ENCODE assay signal across 10 cellular contexts in genomic region chr17:64628641-64629040, GRCh38. TPM values are rescaled to one million over a fixed set of nuclear protein-coding genes. Genes with fewer than 3 reads are reported as not detected.
DNase-seq lines count a peak whose midpoint lies in the region; ATAC-seq and TF ChIP-seq lines count a peak whose summit lies in the region.
"Had no signal": no experiment of that assay in that cellular context is flagged by ENCODE, and none has a peak within 500 bp of the region (broad histone marks: within the 10 kb centered on the region; RNA-seq: fewer than 3 reads in every experiment).

No MANE protein-coding gene starts in this region.

- CTCF ChIA-PET in activated naive CD4-positive, alpha-beta T cell treated with anti-CD3 and anti-CD28 coated beads for 36 hours (lab: Charles Lee) = interaction anchor here (1.0 to 1.2 kb wide), 2 partner anchors 21 to 108 kb away, joined by 3 to 5 read pairs; no protein-coding TSS in a partner anchor
- CTCF ChIA-PET in activated CD8-positive, alpha-beta T cell treated with anti-CD3 and anti-CD28 coated beads for 36 hours (lab: Charles Lee) = interaction anchor here (1.2 to 1.5 kb wide), 2 partner anchors 20 to 111 kb away, joined by 3 to 4 read pairs; no protein-coding TSS in a partner anchor

- H3K4me3 ChIP-seq in smooth muscle cell (no peak overlapping the region), sigmoid colon (no peak overlapping the region)
- H3K4me3 ChIP-seq: tibial nerve had no signal

- no peak for TF ChIP-seq POLR2A in sigmoid colon (IDR thresholded peaks at IDR 0.05)

- H3F3A ChIP-seq in smooth muscle cell (ENCODE audit: low read depth) = peaks cover 9% of the 10 kb centered on the region

- no peak overlapping the region for H3K9ac ChIP-seq in smooth muscle cell (ENCODE audit: low read depth)

- POLR2A ChIA-PET in activated CD8-positive, alpha-beta T cell treated with anti-CD3 and anti-CD28 coated beads for 36 hours (lab: Charles Lee) = no interaction called here

- H3K4me1 ChIP-seq in smooth muscle cell (ENCODE audit: low read depth) = peaks cover 1% of the 10 kb centered on the region
- peaks cover 0 to 35% (median 16%) of the 10 kb centered on the region in 4 donors for H3K4me1 ChIP-seq in sigmoid colon

- H2AFZ ChIP-seq in smooth muscle cell (ENCODE audit: low read depth) = no peak overlapping the region

- DNase-seq in activated naive CD4-positive, alpha-beta T cell treated with anti-CD3 and anti-CD28 coated beads for 36 hours = peak; percentile 61
- DNase-seq in activated naive CD4-positive, alpha-beta T cell treated with anti-CD3 and anti-CD28 coated beads, Interleukin-2, amount 50 U/mL, for 16 hours = no peak
- DNase-seq in activated CD8-positive, alpha-beta T cell treated with anti-CD3 and anti-CD28 coated beads for 36 hours = peak; percentile 47
- DNase-seq in smooth muscle cell (lab: John Stamatoyannopoulos, UW; ENCODE audit: unreplicated experiment) (no peak), sigmoid colon (no peak), OCI-M1 (lab: John Stamatoyannopoulos, UW) (no peak)
- DNase-seq: midbrain had no signal

- peak overlapping the region; percentile 8 for H3K27ac ChIP-seq in smooth muscle cell (ENCODE audit: low read depth)
- no peak overlapping the region for H3K27ac ChIP-seq in sigmoid colon
- H3K27ac ChIP-seq: tibial nerve had no signal

- WGBS in smooth muscle cell (ENCODE audit: low lambda C conversion rate) = 92% methylated on average over 1 of the region's 1 CpG
- WGBS in sigmoid colon, 2 donors = 75 to 88% methylated on average over 1 of the region's 1 CpG

- intact Hi-C loops in activated naive CD4-positive, alpha-beta T cell treated with anti-CD3 and anti-CD28 coated beads for 36 hours (cut with micrococcal nuclease) = loop anchor here (1.0 to 5.0 kb wide), 3 partner anchors 8 to 366 kb away; partner anchors contain the start of gene TEX2
- intact Hi-C loops in activated CD8-positive, alpha-beta T cell treated with anti-CD3 and anti-CD28 coated beads for 36 hours (cut with micrococcal nuclease) = no loop called here
- intact Hi-C loops in sigmoid colon (cut with DNase I) = no loop called here

- H3K9me3 ChIP-seq in smooth muscle cell (replicated peaks; ENCODE audit: low read depth) = no peaks in the 10 kb centered on the region
- no peaks in the 10 kb centered on the region for H3K9me3 ChIP-seq in sigmoid colon
- H3K9me3 ChIP-seq: tibial nerve had no signal

- peak overlapping the region; percentile 8 for H3K4me3 Mint-ChIP-seq in activated naive CD4-positive, alpha-beta T cell treated with anti-CD3 and anti-CD28 coated beads for 36 hours
- peak overlapping the region; percentile 61 for H3K4me3 Mint-ChIP-seq in activated CD8-positive, alpha-beta T cell treated with anti-CD3 and anti-CD28 coated beads for 36 hours

- no peaks in the 10 kb centered on the region for H3K9me3 Mint-ChIP-seq in activated naive CD4-positive, alpha-beta T cell treated with anti-CD3 and anti-CD28 coated beads for 36 hours
- H3K9me3 Mint-ChIP-seq in activated CD8-positive, alpha-beta T cell treated with anti-CD3 and anti-CD28 coated beads for 36 hours = no peaks in the 10 kb centered on the region

- peaks cover 100% of the 10 kb centered on the region for H4K20me1 ChIP-seq in smooth muscle cell (ENCODE audit: low read depth)

- peak; percentile 64 for ATAC-seq in GM21619 (IDR thresholded peaks at IDR 0.05; ENCODE audit: unreplicated experiment)
- peak; percentile 97 for ATAC-seq in activated CD8-positive, alpha-beta T cell treated with anti-CD3 and anti-CD28 coated beads for 36 hours
- no peak for ATAC-seq in GM21528 (IDR thresholded peaks at IDR 0.05; ENCODE audit: low FRiP score, unreplicated experiment)

- no peak overlapping the region for H3K4me2 ChIP-seq in smooth muscle cell

- H3K27me3 ChIP-seq in smooth muscle cell (ENCODE audit: low read depth) (no peaks in the 10 kb centered on the region), sigmoid colon (no peaks in the 10 kb centered on the region)
- H3K27me3 ChIP-seq: tibial nerve had no signal

- peaks cover 100% of the 10 kb centered on the region for H3K79me2 ChIP-seq in smooth muscle cell (ENCODE audit: low read depth)

- TF ChIP-seq EP300 in sigmoid colon (IDR thresholded peaks at IDR 0.05) = no peak

- H3K27ac Mint-ChIP-seq in activated naive CD4-positive, alpha-beta T cell treated with anti-CD3 and anti-CD28 coated beads for 36 hours = no peak overlapping the region
- peak overlapping the region; percentile 87 for H3K27ac Mint-ChIP-seq in activated CD8-positive, alpha-beta T cell treated with anti-CD3 and anti-CD28 coated beads for 36 hours

- no peak for TF ChIP-seq CTCF in activated CD8-positive, alpha-beta T cell treated with anti-CD3 and anti-CD28 coated beads for 36 hours (IDR thresholded peaks at IDR 0.05)
- TF ChIP-seq CTCF in smooth muscle cell (IDR thresholded peaks at IDR 0.05; ENCODE audit: borderline replicate concordance, insufficient read depth, poor library complexity, severe bottlenecking) (no peak), sigmoid colon (IDR thresholded peaks at IDR 0.05) (no peak)

- no peaks in the 10 kb centered on the region for H3K27me3 Mint-ChIP-seq in activated naive CD4-positive, alpha-beta T cell treated with anti-CD3 and anti-CD28 coated beads for 36 hours (ENCODE audit: low read depth)
- H3K27me3 Mint-ChIP-seq in activated CD8-positive, alpha-beta T cell treated with anti-CD3 and anti-CD28 coated beads for 36 hours = no peaks in the 10 kb centered on the region

- no peaks in the 10 kb centered on the region for H3K36me3 Mint-ChIP-seq in activated naive CD4-positive, alpha-beta T cell treated with anti-CD3 and anti-CD28 coated beads for 36 hours (ENCODE audit: low read depth)
- peaks cover 2% of the 10 kb centered on the region for H3K36me3 Mint-ChIP-seq in activated CD8-positive, alpha-beta T cell treated with anti-CD3 and anti-CD28 coated beads for 36 hours (ENCODE audit: low read depth)

- H3K4me1 Mint-ChIP-seq in activated naive CD4-positive, alpha-beta T cell treated with anti-CD3 and anti-CD28 coated beads for 36 hours (ENCODE audit: low read depth) = peaks cover 52% of the 10 kb centered on the region
- H3K4me1 Mint-ChIP-seq in activated CD8-positive, alpha-beta T cell treated with anti-CD3 and anti-CD28 coated beads for 36 hours (ENCODE audit: low read depth) = peaks cover 54% of the 10 kb centered on the region

- H3K36me3 ChIP-seq in smooth muscle cell (ENCODE audit: low read depth) (no peaks in the 10 kb centered on the region), sigmoid colon (no peaks in the 10 kb centered on the region)
- H3K36me3 ChIP-seq: tibial nerve had no signal

RNA-seq across cellular contexts. Expression of gene SMURF2, which starts 33.5 kb away (rescaled TPM):
- total RNA-seq in activated naive CD4-positive, alpha-beta T cell treated with anti-CD3 and anti-CD28 coated beads for 36 hours = 10 to 100 TPM in 1 of 2 experiments, 1 to 10 TPM in 1; 9.6 to 10.7 TPM
- 10 to 100 TPM; 13.8 to 13.9 TPM for total RNA-seq in activated CD8-positive, alpha-beta T cell treated with anti-CD3 and anti-CD28 coated beads for 36 hours
- total RNA-seq in smooth muscle cell = 91.2 and 102 TPM in 2 replicates
- 38.9 and 40.1 TPM in 2 replicates for polyA plus RNA-seq in smooth muscle cell
- 10 to 100 TPM; 23.8 to 30.2 (median 25.9) TPM for total RNA-seq in sigmoid colon
- 1 to 10 TPM; 5.8 to 9.0 (median 6.8) TPM for polyA plus RNA-seq in sigmoid colon

Comparison
In these comparisons a context has a peak if more than half of its experiments do, and no peak if none do; other contexts are left out.
1. DNase-seq: peak in activated naive CD4-positive, alpha-beta T cell treated with anti-CD3 and anti-CD28 coated beads for 36 hours (single experiment) and activated CD8-positive, alpha-beta T cell treated with anti-CD3 and anti-CD28 coated beads for 36 hours (single experiment); none in activated naive CD4-positive, alpha-beta T cell treated with anti-CD3 and anti-CD28 coated beads, Interleukin-2, amount 50 U/mL, for 16 hours (single experiment), smooth muscle cell (single experiment), sigmoid colon (single experiment) and OCI-M1 (single experiment).